In the genomic region with DNA sequence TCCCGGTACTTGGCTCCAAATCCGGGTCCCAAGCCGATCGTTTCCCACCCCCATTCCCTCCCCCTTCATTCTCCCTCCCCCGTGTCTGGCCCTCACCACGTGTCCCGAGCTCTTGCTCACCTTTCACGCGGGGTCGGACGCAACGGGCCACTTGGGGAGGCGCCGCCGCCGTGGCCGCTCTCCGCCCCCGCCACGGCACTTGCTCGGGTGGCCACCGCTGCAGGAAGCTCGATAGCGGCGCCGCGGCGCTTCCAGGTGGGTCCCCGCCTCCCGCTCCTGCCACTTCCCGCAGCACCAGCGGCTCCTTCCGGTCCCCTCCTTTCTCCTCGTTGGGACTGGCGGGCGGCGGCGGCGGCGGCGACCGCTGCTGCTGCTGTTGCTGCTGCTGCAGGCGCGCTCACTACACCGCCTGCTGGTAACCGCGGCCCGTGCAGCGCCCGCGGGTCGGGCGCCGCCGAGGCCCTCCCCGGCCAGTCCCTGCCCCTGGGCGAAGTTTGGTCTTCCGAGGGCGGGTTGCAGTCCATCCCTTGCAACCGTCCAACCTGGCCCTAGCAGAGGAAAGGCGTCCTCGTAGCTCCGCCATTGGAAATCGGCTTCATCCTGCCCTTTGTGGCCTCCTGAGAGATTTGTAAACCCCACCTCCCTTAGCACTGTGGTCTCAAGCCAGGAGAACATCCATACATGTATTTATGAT, we compare ENCODE assay signal across 8 cellular contexts. TPM values are rescaled to one million over a fixed set of nuclear protein-coding genes. Genes with fewer than 3 reads are reported as not detected.
A peak's percentile ranks its signal among the peaks of the same experiment; 100 is the strongest.
DNase-seq lines count a peak whose midpoint lies in the region; ATAC-seq and TF ChIP-seq lines count a peak whose summit lies in the region.

No MANE protein-coding gene starts in this region.

- intact Hi-C loops in adrenal gland (cut with DNase I) (loop anchor here in 1 of 2 donors (10.0 kb wide), 1 partner anchor 88 kb away; no protein-coding TSS in a partner anchor), left ventricle myocardium inferior (cut with micrococcal nuclease) (loop anchor here (10.0 kb wide), 1 partner anchor 148 kb away; no protein-coding TSS in a partner anchor), prostate gland (cut with DNase I) (loop anchor here (5.0 to 10.0 kb wide), 2 partner anchors 148 to 294 kb away; a partner anchor contains a TSS)

- H3K9me3 ChIP-seq in adrenal gland (replicated peaks in 1 of 3): no peaks in the 10 kb centered on the region
- H3K9me3 ChIP-seq in left ventricle myocardium inferior (replicated peaks): no peaks in the 10 kb centered on the region
- H3K9me3 ChIP-seq in prostate gland: no peaks in the 10 kb centered on the region

- in situ Hi-C loops in GM13976 (cut with MboI; ENCODE audit: low sequenced_read_pairs, unreplicated experiment): loop anchor here (25.0 kb wide), 1 partner anchor 429 kb away; no protein-coding TSS in a partner anchor

- peak; percentile 73 for ATAC-seq in HG02852 (IDR thresholded peaks at IDR 0.05; ENCODE audit: unreplicated experiment)

- TF ChIP-seq CTCF in GM13976 (IDR thresholded peaks at IDR 0.05; ENCODE audit: borderline replicate concordance, control extremely low read depth, extremely low read depth, insufficient read depth, missing control alignments) (peak; percentile 88), adrenal gland (IDR thresholded peaks at IDR 0.05) (peak; percentile 60 to 98 (median 81)), left ventricle myocardium inferior (IDR thresholded peaks at IDR 0.05; ENCODE audit: borderline replicate concordance) (peak; percentile 97), prostate gland (IDR thresholded peaks at IDR 0.05) (peak; percentile 66 to 96 (median 86))

- H3K36me3 ChIP-seq in adrenal gland (replicated peaks in 1 of 2) (no peaks in the 10 kb centered on the region), left ventricle myocardium inferior (no peaks in the 10 kb centered on the region), prostate gland (no peaks in the 10 kb centered on the region), urinary bladder (ENCODE audit: insufficient read depth) (no peaks in the 10 kb centered on the region)

- H3K4me1 ChIP-seq in adrenal gland (replicated peaks in 1 of 2) (peaks cover 31 to 44% of the 10 kb centered on the region in 2 donors), left ventricle myocardium inferior (peaks cover 62% of the 10 kb centered on the region), prostate gland (replicated peaks) (no peaks in the 10 kb centered on the region), urinary bladder (ENCODE audit: insufficient read depth) (no peaks in the 10 kb centered on the region)

- DNase-seq in GM13976 (ENCODE audit: low spot score) (peak; percentile 90), NCI-H1436 (lab: John Stamatoyannopoulos, UW) (peak; percentile 89), SW480 (ENCODE audit: low spot score) (peak; percentile 96), adrenal gland (peak; percentile 91 to 96 (median 95)), left ventricle myocardium inferior (peak; percentile 93), prostate gland (ENCODE audit: low spot score) (peak; percentile 90)

- H3K27me3 ChIP-seq in adrenal gland (no peaks in the 10 kb centered on the region), left ventricle myocardium inferior (ENCODE audit: low read depth) (no peaks in the 10 kb centered on the region), prostate gland (replicated peaks; ENCODE audit: insufficient read depth) (no peaks in the 10 kb centered on the region)

- WGBS in adrenal gland, 4 donors: 0 to 1% (median 1%) methylated on average over 4 to 64 of the region's 64 CpGs
- 1% methylated on average over 38 of the region's 64 CpGs for WGBS in prostate gland
- WGBS in urinary bladder: 1% methylated on average over 64 of the region's 64 CpGs

- TF ChIP-seq POLR2A in adrenal gland (IDR thresholded peaks at IDR 0.05) (peak; percentile 55 to 69), prostate gland (IDR thresholded peaks at IDR 0.05) (peak; percentile 41)

- H3K27ac ChIP-seq in adrenal gland: peak overlapping the region; percentile 82 to 98 (median 95)
- peak overlapping the region; percentile 95 for H3K27ac ChIP-seq in left ventricle myocardium inferior (replicated peaks)
- H3K27ac ChIP-seq in prostate gland: peak overlapping the region; percentile 84 to 94
- H3K27ac ChIP-seq in urinary bladder (ENCODE audit: low read depth): peak overlapping the region; percentile 93

- H3K4me3 ChIP-seq in adrenal gland (peak overlapping the region in 3 of 4 donors; percentile 78 to 93 (median 80)), left ventricle myocardium inferior (peak overlapping the region; percentile 82), prostate gland (peak overlapping the region; percentile 59 to 86), urinary bladder (ENCODE audit: low read depth, low read length) (peak overlapping the region; percentile 71)

RNA-seq across cellular contexts. Expression of a gene that starts 0.8 kb away (rescaled TPM):
- total RNA-seq in adrenal gland (10 to 100 TPM; 32.3 to 71.4 (median 52.8) TPM), left ventricle myocardium inferior (37.8 TPM), prostate gland (10 to 100 TPM; 38.9 to 60.8 TPM), urinary bladder (171 TPM)
- polyA plus RNA-seq in adrenal gland (10 to 100 TPM; 14.1 to 38.3 (median 22.5) TPM), urinary bladder (20.0 TPM)

Comparison
In these comparisons a context has a peak if more than half of its experiments do, and no peak if none do; other contexts are left out.
1. Peak in every context shown above with its lines: DNase-seq, ATAC-seq, H3K4me3 ChIP-seq and H3K27ac ChIP-seq.